1 cellular context compared by ENCODE assay signal in genomic region chr2:95115418-95115817, GRCh38.
A peak's percentile ranks its signal among the peaks of the same experiment; 100 is the strongest.
TF ChIP-seq lines count a peak whose summit lies in the region.

No MANE protein-coding gene starts in this region.

TF ChIP-seq in HepG2, 621 proteins besides CTCF, POLR2A, EP300 and RAD21 (continued from another document and continues in another):
- TF ChIP-seq, protein P1, sequence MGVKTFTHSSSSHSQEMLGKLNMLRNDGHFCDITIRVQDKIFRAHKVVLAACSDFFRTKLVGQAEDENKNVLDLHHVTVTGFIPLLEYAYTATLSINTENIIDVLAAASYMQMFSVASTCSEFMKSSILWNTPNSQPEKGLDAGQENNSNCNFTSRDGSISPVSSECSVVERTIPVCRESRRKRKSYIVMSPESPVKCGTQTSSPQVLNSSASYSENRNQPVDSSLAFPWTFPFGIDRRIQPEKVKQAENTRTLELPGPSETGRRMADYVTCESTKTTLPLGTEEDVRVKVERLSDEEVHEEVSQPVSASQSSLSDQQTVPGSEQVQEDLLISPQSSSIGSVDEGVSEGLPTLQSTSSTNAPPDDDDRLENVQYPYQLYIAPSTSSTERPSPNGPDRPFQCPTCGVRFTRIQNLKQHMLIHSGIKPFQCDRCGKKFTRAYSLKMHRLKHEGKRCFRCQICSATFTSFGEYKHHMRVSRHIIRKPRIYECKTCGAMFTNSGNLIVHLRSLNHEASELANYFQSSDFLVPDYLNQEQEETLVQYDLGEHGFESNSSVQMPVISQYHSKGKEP (CRISPR knock-in tag; IDR thresholded peaks at IDR 0.05), result no peak
- TF ChIP-seq NRL (CRISPR knock-in tag; IDR thresholded peaks at IDR 0.05; ENCODE audit: borderline replicate concordance) (no peak), FOXA1 (IDR thresholded peaks at IDR 0.05) (no peak), FOXA1 (CRISPR knock-in tag; IDR thresholded peaks at IDR 0.05) (peak; percentile 77), FOSL2 (CRISPR knock-in tag; IDR thresholded peaks at IDR 0.05) (peak; percentile 38; the same call in 1 of the 2 replicates), MAFF (IDR thresholded peaks at IDR 0.05; ENCODE audit: low read depth, low read length) (peak; percentile 69), NCOR1 (IDR thresholded peaks at IDR 0.05; ENCODE audit: borderline replicate concordance, low read length) (0 out of 2 replicates have a peak, but pooled peaks have one; percentile 21), ZC3H4 (CRISPR knock-in tag; IDR thresholded peaks at IDR 0.05; ENCODE audit: borderline replicate concordance) (no peak), SP1 (IDR thresholded peaks at IDR 0.05) (no peak), SP1 (CRISPR knock-in tag; IDR thresholded peaks at IDR 0.05) (no peak), CEBPG (CRISPR knock-in tag; IDR thresholded peaks at IDR 0.05) (peak; percentile 72), ZNF331 (CRISPR knock-in tag; IDR thresholded peaks at IDR 0.05) (peak; percentile 50; the same call in 1 of the 2 replicates), PAF1 (CRISPR knock-in tag; IDR thresholded peaks at IDR 0.05) (no peak), NAIF1 (CRISPR knock-in tag; IDR thresholded peaks at IDR 0.05; ENCODE audit: borderline replicate concordance) (no peak), REPIN1 (CRISPR knock-in tag; IDR thresholded peaks at IDR 0.05; ENCODE audit: borderline replicate concordance, low read depth) (peak; percentile 54; the same call in 1 of the 2 replicates), ZMYM2 (CRISPR knock-in tag; IDR thresholded peaks at IDR 0.05) (no peak), HOXA5 (CRISPR knock-in tag; IDR thresholded peaks at IDR 0.05) (peak; percentile 50; the same call in 1 of the 2 replicates), SPEN (CRISPR knock-in tag; IDR thresholded peaks at IDR 0.05; ENCODE audit: low read depth) (no peak), TARDBP (CRISPR knock-in tag; IDR thresholded peaks at IDR 0.05) (0 out of 2 replicates have a peak, but pooled peaks have one; percentile 45), CERS6 (CRISPR knock-in tag; IDR thresholded peaks at IDR 0.05) (no peak), ZSCAN20 (CRISPR knock-in tag; IDR thresholded peaks at IDR 0.05; ENCODE audit: borderline replicate concordance) (no peak), ZNF770 (CRISPR knock-in tag; IDR thresholded peaks at IDR 0.05) (no peak), HOXA3 (CRISPR knock-in tag; IDR thresholded peaks at IDR 0.05) (0 out of 2 replicates have a peak, but pooled peaks have one; percentile 38), ZNF773 (CRISPR knock-in tag; IDR thresholded peaks at IDR 0.05; ENCODE audit: borderline replicate concordance) (no peak), RBFOX2 (IDR thresholded peaks at IDR 0.05; ENCODE audit: low read depth, low read length) (no peak), TFAP4 (IDR thresholded peaks at IDR 0.05; ENCODE audit: borderline replicate concordance, low read depth) (peak; percentile 31; the same call in 1 of the 2 replicates), ZBTB33 (CRISPR knock-in tag; IDR thresholded peaks at IDR 0.05) (peak; percentile 96), ZNF180 (CRISPR knock-in tag; IDR thresholded peaks at IDR 0.05; ENCODE audit: borderline replicate concordance, low read depth) (no peak), IKZF1 (IDR thresholded peaks at IDR 0.05) (no peak), PLSCR1 (CRISPR knock-in tag; IDR thresholded peaks at IDR 0.05; ENCODE audit: borderline replicate concordance) (no peak), PRPF4 (IDR thresholded peaks at IDR 0.05; ENCODE audit: low read depth, low read length, poor library complexity, severe bottlenecking) (peak; percentile 4), ZNF441 (CRISPR knock-in tag; IDR thresholded peaks at IDR 0.05; ENCODE audit: borderline replicate concordance) (no peak), ZNF792 (CRISPR knock-in tag; IDR thresholded peaks at IDR 0.05) (0 out of 2 replicates have a peak, but pooled peaks have one; percentile 59), SRF (IDR thresholded peaks at IDR 0.05; ENCODE audit: low read depth, low read length) (no peak; the same call in 1 of the 2 replicates)
- TF ChIP-seq, protein P2, sequence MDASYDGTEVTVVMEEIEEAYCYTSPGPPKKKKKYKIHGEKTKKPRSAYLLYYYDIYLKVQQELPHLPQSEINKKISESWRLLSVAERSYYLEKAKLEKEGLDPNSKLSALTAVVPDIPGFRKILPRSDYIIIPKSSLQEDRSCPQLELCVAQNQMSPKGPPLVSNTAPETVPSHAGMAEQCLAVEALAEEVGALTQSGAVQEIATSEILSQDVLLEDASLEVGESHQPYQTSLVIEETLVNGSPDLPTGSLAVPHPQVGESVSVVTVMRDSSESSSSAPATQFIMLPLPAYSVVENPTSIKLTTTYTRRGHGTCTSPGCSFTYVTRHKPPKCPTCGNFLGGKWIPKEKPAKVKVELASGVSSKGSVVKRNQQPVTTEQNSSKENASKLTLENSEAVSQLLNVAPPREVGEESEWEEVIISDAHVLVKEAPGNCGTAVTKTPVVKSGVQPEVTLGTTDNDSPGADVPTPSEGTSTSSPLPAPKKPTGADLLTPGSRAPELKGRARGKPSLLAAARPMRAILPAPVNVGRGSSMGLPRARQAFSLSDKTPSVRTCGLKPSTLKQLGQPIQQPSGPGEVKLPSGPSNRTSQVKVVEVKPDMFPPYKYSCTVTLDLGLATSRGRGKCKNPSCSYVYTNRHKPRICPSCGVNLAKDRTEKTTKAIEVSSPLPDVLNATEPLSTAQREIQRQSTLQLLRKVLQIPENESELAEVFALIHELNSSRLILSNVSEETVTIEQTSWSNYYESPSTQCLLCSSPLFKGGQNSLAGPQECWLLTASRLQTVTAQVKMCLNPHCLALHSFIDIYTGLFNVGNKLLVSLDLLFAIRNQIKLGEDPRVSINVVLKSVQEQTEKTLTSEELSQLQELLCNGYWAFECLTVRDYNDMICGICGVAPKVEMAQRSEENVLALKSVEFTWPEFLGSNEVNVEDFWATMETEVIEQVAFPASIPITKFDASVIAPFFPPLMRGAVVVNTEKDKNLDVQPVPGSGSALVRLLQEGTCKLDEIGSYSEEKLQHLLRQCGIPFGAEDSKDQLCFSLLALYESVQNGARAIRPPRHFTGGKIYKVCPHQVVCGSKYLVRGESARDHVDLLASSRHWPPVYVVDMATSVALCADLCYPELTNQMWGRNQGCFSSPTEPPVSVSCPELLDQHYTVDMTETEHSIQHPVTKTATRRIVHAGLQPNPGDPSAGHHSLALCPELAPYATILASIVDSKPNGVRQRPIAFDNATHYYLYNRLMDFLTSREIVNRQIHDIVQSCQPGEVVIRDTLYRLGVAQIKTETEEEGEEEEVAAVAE (CRISPR knock-in tag; IDR thresholded peaks at IDR 0.05; ENCODE audit: borderline replicate concordance), result peak; percentile 47; the same call in 1 of the 2 replicates
- TF ChIP-seq, protein P3, sequence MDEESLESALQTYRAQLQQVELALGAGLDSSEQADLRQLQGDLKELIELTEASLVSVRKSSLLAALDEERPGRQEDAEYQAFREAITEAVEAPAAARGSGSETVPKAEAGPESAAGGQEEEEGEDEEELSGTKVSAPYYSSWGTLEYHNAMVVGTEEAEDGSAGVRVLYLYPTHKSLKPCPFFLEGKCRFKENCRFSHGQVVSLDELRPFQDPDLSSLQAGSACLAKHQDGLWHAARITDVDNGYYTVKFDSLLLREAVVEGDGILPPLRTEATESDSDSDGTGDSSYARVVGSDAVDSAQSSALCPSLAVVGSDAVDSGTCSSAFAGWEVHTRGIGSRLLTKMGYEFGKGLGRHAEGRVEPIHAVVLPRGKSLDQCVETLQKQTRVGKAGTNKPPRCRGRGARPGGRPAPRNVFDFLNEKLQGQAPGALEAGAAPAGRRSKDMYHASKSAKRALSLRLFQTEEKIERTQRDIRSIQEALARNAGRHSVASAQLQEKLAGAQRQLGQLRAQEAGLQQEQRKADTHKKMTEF (CRISPR knock-in tag; IDR thresholded peaks at IDR 0.05), result 0 out of 2 replicates have a peak, but pooled peaks have one; percentile 17
- TF ChIP-seq, protein P4, sequence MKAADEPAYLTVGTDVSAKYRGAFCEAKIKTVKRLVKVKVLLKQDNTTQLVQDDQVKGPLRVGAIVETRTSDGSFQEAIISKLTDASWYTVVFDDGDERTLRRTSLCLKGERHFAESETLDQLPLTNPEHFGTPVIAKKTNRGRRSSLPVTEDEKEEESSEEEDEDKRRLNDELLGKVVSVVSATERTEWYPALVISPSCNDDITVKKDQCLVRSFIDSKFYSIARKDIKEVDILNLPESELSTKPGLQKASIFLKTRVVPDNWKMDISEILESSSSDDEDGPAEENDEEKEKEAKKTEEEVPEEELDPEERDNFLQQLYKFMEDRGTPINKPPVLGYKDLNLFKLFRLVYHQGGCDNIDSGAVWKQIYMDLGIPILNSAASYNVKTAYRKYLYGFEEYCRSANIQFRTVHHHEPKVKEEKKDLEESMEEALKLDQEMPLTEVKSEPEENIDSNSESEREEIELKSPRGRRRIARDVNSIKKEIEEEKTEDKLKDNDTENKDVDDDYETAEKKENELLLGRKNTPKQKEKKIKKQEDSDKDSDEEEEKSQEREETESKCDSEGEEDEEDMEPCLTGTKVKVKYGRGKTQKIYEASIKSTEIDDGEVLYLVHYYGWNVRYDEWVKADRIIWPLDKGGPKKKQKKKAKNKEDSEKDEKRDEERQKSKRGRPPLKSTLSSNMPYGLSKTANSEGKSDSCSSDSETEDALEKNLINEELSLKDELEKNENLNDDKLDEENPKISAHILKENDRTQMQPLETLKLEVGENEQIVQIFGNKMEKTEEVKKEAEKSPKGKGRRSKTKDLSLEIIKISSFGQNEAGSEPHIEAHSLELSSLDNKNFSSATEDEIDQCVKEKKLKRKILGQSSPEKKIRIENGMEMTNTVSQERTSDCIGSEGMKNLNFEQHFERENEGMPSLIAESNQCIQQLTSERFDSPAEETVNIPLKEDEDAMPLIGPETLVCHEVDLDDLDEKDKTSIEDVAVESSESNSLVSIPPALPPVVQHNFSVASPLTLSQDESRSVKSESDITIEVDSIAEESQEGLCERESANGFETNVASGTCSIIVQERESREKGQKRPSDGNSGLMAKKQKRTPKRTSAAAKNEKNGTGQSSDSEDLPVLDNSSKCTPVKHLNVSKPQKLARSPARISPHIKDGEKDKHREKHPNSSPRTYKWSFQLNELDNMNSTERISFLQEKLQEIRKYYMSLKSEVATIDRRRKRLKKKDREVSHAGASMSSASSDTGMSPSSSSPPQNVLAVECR (CRISPR knock-in tag; IDR thresholded peaks at IDR 0.05; ENCODE audit: borderline replicate concordance), result peak; percentile 30; the same call in 1 of the 2 replicates
- TF ChIP-seq, protein P5, sequence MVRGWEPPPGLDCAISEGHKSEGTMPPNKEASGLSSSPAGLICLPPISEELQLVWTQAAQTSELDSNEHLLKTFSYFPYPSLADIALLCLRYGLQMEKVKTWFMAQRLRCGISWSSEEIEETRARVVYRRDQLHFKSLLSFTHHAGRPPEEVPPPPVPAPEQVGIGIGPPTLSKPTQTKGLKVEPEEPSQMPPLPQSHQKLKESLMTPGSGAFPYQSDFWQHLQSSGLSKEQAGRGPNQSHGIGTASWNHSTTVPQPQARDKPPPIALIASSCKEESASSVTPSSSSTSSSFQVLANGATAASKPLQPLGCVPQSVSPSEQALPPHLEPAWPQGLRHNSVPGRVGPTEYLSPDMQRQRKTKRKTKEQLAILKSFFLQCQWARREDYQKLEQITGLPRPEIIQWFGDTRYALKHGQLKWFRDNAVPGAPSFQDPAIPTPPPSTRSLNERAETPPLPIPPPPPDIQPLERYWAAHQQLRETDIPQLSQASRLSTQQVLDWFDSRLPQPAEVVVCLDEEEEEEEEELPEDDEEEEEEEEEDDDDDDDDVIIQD (CRISPR knock-in tag; IDR thresholded peaks at IDR 0.05; ENCODE audit: low read depth), result peak; percentile 73
